19 cellular contexts compared by ENCODE assay signal in genomic region chr14:33539918-33540357, GRCh38.
DNase-seq lines count a peak whose midpoint lies in the region; ATAC-seq and TF ChIP-seq lines count a peak whose summit lies in the region.
"Had no signal": no experiment of that assay in that cellular context is flagged by ENCODE, and none has a peak within 500 bp of the region (broad histone marks: within the 10 kb centered on the region; RNA-seq: fewer than 3 reads in every experiment).

No MANE protein-coding gene starts in this region.

- H3K36me3 Mint-ChIP-seq in brain, result no peaks in the 10 kb centered on the region
- no peaks in the 10 kb centered on the region for H3K36me3 Mint-ChIP-seq in stimulated activated naive B cell treated with anti-CD40 and anti-IgM and Interleukin-4, amounts not matched to agents 10 μg/mL and 1 μg/mL and 100 μg/mL, for 72 hours
- H3K36me3 Mint-ChIP-seq: CD4-positive, alpha-beta memory T cell had no signal

- WGBS in esophagus muscularis mucosa, result 73% methylated on average over 3 of the region's 3 CpGs
- WGBS in stomach, 5 donors, result 46 to 53% (median 49%) methylated on average over 3 of the region's 3 CpGs

- H3K27ac Mint-ChIP-seq in brain, result peak overlapping the region in 3 of 5 experiments; percentile 5 to 61 (median 19)
- no peak overlapping the region for H3K27ac Mint-ChIP-seq in stimulated activated naive B cell treated with anti-CD40 and anti-IgM and Interleukin-4, amounts not matched to agents 10 μg/mL and 1 μg/mL and 100 μg/mL, for 72 hours
- H3K27ac Mint-ChIP-seq: CD4-positive, alpha-beta memory T cell had no signal

- H3K4me1 ChIP-seq in esophagus muscularis mucosa (no peaks in the 10 kb centered on the region), stomach (peaks cover 0 to 9% (median 2%) of the 10 kb centered on the region in 4 donors)
- H3K4me1 ChIP-seq: Peyer's patch had no signal

- no peak for ATAC-seq in stimulated activated naive B cell treated with anti-CD40 and anti-IgM and Interleukin-4, amounts not matched to agents 10 μg/mL and 1 μg/mL and 100 μg/mL, for 72 hours (replicated peaks)
- ATAC-seq: Right ventricle myocardium inferior had no signal

- no peak for TF ChIP-seq CTCF in brain (conservative IDR thresholded peaks at IDR 0.05)
- no peak for TF ChIP-seq CTCF in esophagus muscularis mucosa (IDR thresholded peaks at IDR 0.05)
- TF ChIP-seq CTCF in stomach (IDR thresholded peaks at IDR 0.05), result no peak

- H3K9me3 ChIP-seq in esophagus muscularis mucosa (no peaks in the 10 kb centered on the region), stomach (no peaks in the 10 kb centered on the region)
- H3K9me3 ChIP-seq: Peyer's patch had no signal

- DNase-seq in DMS53 (lab: John Stamatoyannopoulos, UW) (peak; percentile 4), DMS53 treated with DMSO at 0.1 percent for 48 hours (lab: John Stamatoyannopoulos, UW; ENCODE audit: unreplicated experiment) (no peak), esophagus muscularis mucosa (ENCODE audit: extremely low spot score) (peak; percentile 1), pons (ENCODE audit: low spot score) (peak; percentile 37), kidney tubule cell (ENCODE audit: low spot score) (no peak), stomach (no peak)
- no peak for DNase-seq in stimulated activated naive B cell treated with anti-CD40 and anti-IgM and Interleukin-4, amounts not matched to agents 10 μg/mL and 1 μg/mL and 100 μg/mL, for 72 hours
- DNase-seq: CD4-positive, alpha-beta memory T cell; DMS79 treated with DMSO at 0.1 percent for 48 hours; GOT3; MM.1S; NCI-H1092 treated with DMSO at 0.1 percent for 48 hours; NCI-H1694; NCI-H510A treated with DMSO at 0.1 percent for 48 hours; NCI-H82; Peyer's patch had no signal

- no peaks in the 10 kb centered on the region for H3K36me3 ChIP-seq in esophagus muscularis mucosa
- no peaks in the 10 kb centered on the region for H3K36me3 ChIP-seq in stomach
- H3K36me3 ChIP-seq: Peyer's patch had no signal

- peak overlapping the region in 1 of 5 experiments; percentile 45 for H3K4me3 Mint-ChIP-seq in brain
- no peak overlapping the region for H3K4me3 Mint-ChIP-seq in stimulated activated naive B cell treated with anti-CD40 and anti-IgM and Interleukin-4, amounts not matched to agents 10 μg/mL and 1 μg/mL and 100 μg/mL, for 72 hours
- H3K4me3 Mint-ChIP-seq: CD4-positive, alpha-beta memory T cell had no signal

- TF ChIP-seq EP300 in esophagus muscularis mucosa (IDR thresholded peaks at IDR 0.05), result no peak
- no peak for TF ChIP-seq EP300 in stomach (IDR thresholded peaks at IDR 0.05)

- no peaks in the 10 kb centered on the region for H3K27me3 ChIP-seq in esophagus muscularis mucosa
- H3K27me3 ChIP-seq in stomach, result no peaks in the 10 kb centered on the region
- H3K27me3 ChIP-seq: Peyer's patch had no signal

- peaks cover 0 to 5% (median 0%) of the 10 kb centered on the region in 5 experiments for H3K9me3 Mint-ChIP-seq in brain
- peaks cover 0 to 2% of the 10 kb centered on the region in 2 donors for H3K9me3 Mint-ChIP-seq in stimulated activated naive B cell treated with anti-CD40 and anti-IgM and Interleukin-4, amounts not matched to agents 10 μg/mL and 1 μg/mL and 100 μg/mL, for 72 hours

- peaks cover 43% of the 10 kb centered on the region for H3K4me1 Mint-ChIP-seq in brain
- peaks cover 3 to 8% of the 10 kb centered on the region in 2 donors for H3K4me1 Mint-ChIP-seq in stimulated activated naive B cell treated with anti-CD40 and anti-IgM and Interleukin-4, amounts not matched to agents 10 μg/mL and 1 μg/mL and 100 μg/mL, for 72 hours
- H3K4me1 Mint-ChIP-seq: CD4-positive, alpha-beta memory T cell had no signal

- intact Hi-C loops in esophagus muscularis mucosa (cut with DNase I), result no loop called here
- intact Hi-C loops in stomach (cut with DNase I; ENCODE audit: low total_unique reads), result no loop called here

- H3K4me3 ChIP-seq in esophagus muscularis mucosa (no peak overlapping the region), stomach (no peak overlapping the region)
- H3K4me3 ChIP-seq: Peyer's patch had no signal

- no peak for TF ChIP-seq POLR2A in esophagus muscularis mucosa (IDR thresholded peaks at IDR 0.05; ENCODE audit: low read depth)
- no peak for TF ChIP-seq POLR2A in stomach (IDR thresholded peaks at IDR 0.05)

- H3K27ac ChIP-seq in esophagus muscularis mucosa (replicated peaks in 1 of 4) (no peak overlapping the region), stomach (no peak overlapping the region)
- H3K27ac ChIP-seq: 22Rv1, Peyer's patch had no signal

- H3K27me3 Mint-ChIP-seq in brain, result no peaks in the 10 kb centered on the region
- H3K27me3 Mint-ChIP-seq in stimulated activated naive B cell treated with anti-CD40 and anti-IgM and Interleukin-4, amounts not matched to agents 10 μg/mL and 1 μg/mL and 100 μg/mL, for 72 hours, result peaks cover 0 to 6% of the 10 kb centered on the region in 2 donors

Comparison
In these comparisons a context has a peak if more than half of its experiments do, and no peak if none do; other contexts are left out.
1. DNase-seq: peak in DMS53 (single experiment), esophagus muscularis mucosa (single experiment) and pons (single experiment); none in DMS53 treated with DMSO at 0.1 percent for 48 hours (single experiment), stimulated activated naive B cell treated with anti-CD40 and anti-IgM and Interleukin-4, amounts not matched to agents 10 μg/mL and 1 μg/mL and 100 μg/mL, for 72 hours (single experiment), kidney tubule cell (single experiment) and stomach (single experiment).